ENCODE assay signal across 2 cellular contexts in genomic region chr20:47428851-47429336, GRCh38.
TF ChIP-seq lines count a peak whose summit lies in the region.

No MANE protein-coding gene starts in this region.

TF ChIP-seq in GM23338, 12 proteins besides CTCF, POLR2A, EP300 and RAD21 (continued from another document):
- no peak for TF ChIP-seq NANOG (IDR thresholded peaks at IDR 0.05; ENCODE audit: borderline replicate concordance)
- no peak for TF ChIP-seq REST (IDR thresholded peaks at IDR 0.05; ENCODE audit: unreplicated experiment)
- no peak for TF ChIP-seq ZNF331 (CRISPR knock-in tag; IDR thresholded peaks at IDR 0.05; ENCODE audit: low read depth)
- no peak for TF ChIP-seq EZH2 (IDR thresholded peaks at IDR 0.05; ENCODE audit: low read depth, unreplicated experiment)
- TF ChIP-seq ZNF462 (CRISPR knock-in tag; IDR thresholded peaks at IDR 0.05) = no peak
- no peak for TF ChIP-seq CREB1 (CRISPR knock-in tag; IDR thresholded peaks at IDR 0.05; ENCODE audit: low read depth)
- TF ChIP-seq STAT1 (IDR thresholded peaks at IDR 0.05; ENCODE audit: unreplicated experiment) = no peak
- TF ChIP-seq EZH2phosphoT487 (IDR thresholded peaks at IDR 0.05; ENCODE audit: unreplicated experiment) = no peak
- no peak for TF ChIP-seq POLR2AphosphoS5 (IDR thresholded peaks at IDR 0.05; ENCODE audit: low read depth)
- no peak for TF ChIP-seq JUNB (IDR thresholded peaks at IDR 0.05; ENCODE audit: unreplicated experiment)
- no peak for TF ChIP-seq ZNF114 (CRISPR knock-in tag; IDR thresholded peaks at IDR 0.05)
TF ChIP-seq in GM23338: peak in this region for 0.

TF ChIP-seq in K562, 482 proteins besides CTCF, POLR2A, EP300 and RAD21 (continued from another document):
- TF ChIP-seq CREB3 (tag; conservative IDR thresholded peaks at IDR 0.05; ENCODE audit: low read depth) (no peak), RBM17 (IDR thresholded peaks at IDR 0.05; ENCODE audit: borderline replicate concordance, low read depth, low read length) (no peak), ZNF395 (CRISPR knock-in tag; IDR thresholded peaks at IDR 0.05) (no peak), ATF3 (IDR thresholded peaks at IDR 0.05) (peak; percentile 39; the same call in 1 of the 2 replicates), ATF3 (CRISPR knock-in tag; conservative IDR thresholded peaks at IDR 0.05) (no peak), GMEB1 (CRISPR knock-in tag; IDR thresholded peaks at IDR 0.05) (no peak), HEY1 (CRISPR knock-in tag; IDR thresholded peaks at IDR 0.05; ENCODE audit: borderline replicate concordance) (no peak), MAFG (tag; conservative IDR thresholded peaks at IDR 0.05) (no peak), SETDB1 (IDR thresholded peaks at IDR 0.05; ENCODE audit: low read length) (no peak), CEBPB (tag; IDR thresholded peaks at IDR 0.05) (0 out of 2 replicates have a peak, but pooled peaks have one; percentile 13), ZNF384 (IDR thresholded peaks at IDR 0.05; ENCODE audit: low read depth, low read length) (no peak), NCOA2 (IDR thresholded peaks at IDR 0.05; ENCODE audit: partially characterized antibody in 2 of 2) (no peak), SP2 (IDR thresholded peaks at IDR 0.05; ENCODE audit: extremely low read depth, low read depth, low read length, poor library complexity, severe bottlenecking) (no peak), ETV5 (CRISPR knock-in tag; IDR thresholded peaks at IDR 0.05; ENCODE audit: low read depth) (no peak), NCOR1 (IDR thresholded peaks at IDR 0.05) (no peak), ELF2 (CRISPR knock-in tag; IDR thresholded peaks at IDR 0.05) (no peak), PML (IDR thresholded peaks at IDR 0.05; ENCODE audit: low read length) (no peak), TCF15 (CRISPR knock-in tag; IDR thresholded peaks at IDR 0.05) (no peak), SMARCC2 (IDR thresholded peaks at IDR 0.05; ENCODE audit: low read depth) (no peak), TCF7 (IDR thresholded peaks at IDR 0.05; ENCODE audit: borderline replicate concordance) (no peak), MEF2A (IDR thresholded peaks at IDR 0.05; ENCODE audit: control insufficient read depth, low read depth, low read length) (no peak), ZNF699 (CRISPR knock-in tag; IDR thresholded peaks at IDR 0.05; ENCODE audit: insufficient replicate concordance) (no peak), PRMT5 (CRISPR knock-in tag; IDR thresholded peaks at IDR 0.05) (no peak), TRIM25 (IDR thresholded peaks at IDR 0.05; ENCODE audit: borderline replicate concordance) (no peak), ATF7 (IDR thresholded peaks at IDR 0.05) (0 out of 2 replicates have a peak, but pooled peaks have one; percentile 17), MCM3 (IDR thresholded peaks at IDR 0.05) (no peak), KDM1A (IDR thresholded peaks at IDR 0.05) (no peak), RHOXF2B (CRISPR knock-in tag; conservative IDR thresholded peaks at IDR 0.05) (no peak), ZNF239 (CRISPR knock-in tag; IDR thresholded peaks at IDR 0.05) (no peak), MED1 (CRISPR knock-in tag; IDR thresholded peaks at IDR 0.05; ENCODE audit: borderline replicate concordance) (no peak), ZBTB11 (CRISPR knock-in tag; IDR thresholded peaks at IDR 0.05) (peak in 1 of 3 experiments; percentile 76; a peak in 2 of 6 replicates), SOX6 (IDR thresholded peaks at IDR 0.05) (no peak), SRSF3 (IDR thresholded peaks at IDR 0.05; ENCODE audit: insufficient read depth, low read length) (no peak)
